In genomic region chr15:31326729-31327673, GRCh38 we compare ENCODE assay signal across 8 cellular contexts. TPM values are rescaled to one million over a fixed set of nuclear protein-coding genes. Genes with fewer than 3 reads are reported as not detected.
DNase-seq lines count a peak whose midpoint lies in the region; ATAC-seq and TF ChIP-seq lines count a peak whose summit lies in the region.

TSS of gene KLF13 (plus strand) at chr15:31326835. CDS start at chr15:31327213, 378 bp downstream.

- ATAC-seq in CD8-positive, alpha-beta T cell: peak; percentile 27
- peak; percentile 42 for ATAC-seq in GM21360 (IDR thresholded peaks at IDR 0.05; ENCODE audit: unreplicated experiment)

- H3K27me3 Mint-ChIP-seq in CD8-positive, alpha-beta T cell (ENCODE audit: low read depth): no peaks in the 10 kb centered on the region

- H3K36me3 ChIP-seq in CD8-positive, alpha-beta T cell (ENCODE audit: insufficient read depth, low read length): no peaks in the 10 kb centered on the region
- H3K36me3 ChIP-seq in effector memory CD4-positive, alpha-beta T cell (ENCODE audit: control insufficient read depth, insufficient read depth, low read length): peaks cover 4% of the 10 kb centered on the region
- peaks cover 13% of the 10 kb centered on the region for H3K36me3 ChIP-seq in mesodermal cell (ENCODE audit: control insufficient read depth, insufficient read depth, low read length)

- peak; percentile 61 to 86 (median 72) for DNase-seq in CD8-positive, alpha-beta T cell
- DNase-seq in HPDE6-E6E7 (ENCODE audit: extremely low spot score) (peak; percentile 49), NCI-H510A (lab: John Stamatoyannopoulos, UW) (no peak)
- peak; percentile 77 for DNase-seq in activated CD4-positive, alpha-beta T cell treated with anti-CD3 and anti-CD28 coated beads for 48 hours
- peak in 2 of 3 donors; percentile 66 to 68 for DNase-seq in effector memory CD4-positive, alpha-beta T cell
- DNase-seq in stimulated activated CD8-positive, alpha-beta memory T cell treated with anti-CD3 and anti-CD28 coated beads, Interleukin-4, amount 100 ng/mL, for 4 hours (ENCODE audit: low read depth in 2 of 2, low spot score in 1 of 2): peak; percentile 30 to 57

- peak within 1 kb of the TSS; percentile 96 for H3K27ac ChIP-seq in CD8-positive, alpha-beta T cell (ENCODE audit: low read depth, low read length)
- peak within 1 kb of the TSS; percentile 92 for H3K27ac ChIP-seq in effector memory CD4-positive, alpha-beta T cell (ENCODE audit: insufficient read depth, low read length, poor library complexity, severe bottlenecking)
- peak within 1 kb of the TSS; percentile 89 for H3K27ac ChIP-seq in mesodermal cell (ENCODE audit: low read depth, low read length, severe bottlenecking)

- H3K4me3 Mint-ChIP-seq in CD8-positive, alpha-beta T cell: peak within 1 kb of the TSS; percentile 85

- TF ChIP-seq CTCF in CD8-positive, alpha-beta T cell (IDR thresholded peaks at IDR 0.05): no peak

- peaks cover 24% of the 10 kb centered on the region for H3K36me3 Mint-ChIP-seq in CD8-positive, alpha-beta T cell

- intact Hi-C loops in CD8-positive, alpha-beta T cell (cut with DNase I, micrococcal nuclease): loop anchor here (1.0 to 5.0 kb wide), 9 partner anchors 20 to 545 kb away; partner anchors contain the start of genes MTMR10 (in 2 of the 2) and OTUD7A (in 1 of the 2)

- H3K27me3 ChIP-seq in CD8-positive, alpha-beta T cell (ENCODE audit: insufficient read depth, low read length): no peaks in the 10 kb centered on the region
- no peaks in the 10 kb centered on the region for H3K27me3 ChIP-seq in effector memory CD4-positive, alpha-beta T cell (replicated peaks; ENCODE audit: control insufficient read depth, insufficient read depth, low read length, poor library complexity, severe bottlenecking)

- peaks cover 63% of the 10 kb centered on the region for H3K4me1 Mint-ChIP-seq in CD8-positive, alpha-beta T cell (ENCODE audit: low read depth)

- no peaks in the 10 kb centered on the region for H3K9me3 ChIP-seq in CD8-positive, alpha-beta T cell (ENCODE audit: low read length)
- H3K9me3 ChIP-seq in effector memory CD4-positive, alpha-beta T cell (ENCODE audit: control insufficient read depth, low read length): no peaks in the 10 kb centered on the region
- H3K9me3 ChIP-seq in mesodermal cell (ENCODE audit: control insufficient read depth, low read length): no peaks in the 10 kb centered on the region

- H3K27ac Mint-ChIP-seq in CD8-positive, alpha-beta T cell: peak within 1 kb of the TSS; percentile 97

- peak within 1 kb of the TSS; percentile 82 for H3K4me3 ChIP-seq in CD8-positive, alpha-beta T cell (ENCODE audit: low read depth, low read length)
- H3K4me3 ChIP-seq in effector memory CD4-positive, alpha-beta T cell (ENCODE audit: insufficient read depth, low read depth, low read length, poor library complexity, severe bottlenecking): peak within 1 kb of the TSS; percentile 79
- peak within 1 kb of the TSS; percentile 70 for H3K4me3 ChIP-seq in mesodermal cell (ENCODE audit: extremely low read depth, insufficient read depth, low read length, poor library complexity, severe bottlenecking)

- peaks cover 48% of the 10 kb centered on the region for H3K4me1 ChIP-seq in CD8-positive, alpha-beta T cell (ENCODE audit: insufficient read depth, low read length)
- H3K4me1 ChIP-seq in effector memory CD4-positive, alpha-beta T cell (ENCODE audit: control insufficient read depth, insufficient read depth, low read length, poor library complexity, severe bottlenecking): peaks cover 47% of the 10 kb centered on the region
- peaks cover 16% of the 10 kb centered on the region for H3K4me1 ChIP-seq in mesodermal cell (ENCODE audit: control insufficient read depth, insufficient read depth, low read length, poor library complexity, severe bottlenecking)

- H3K9me3 Mint-ChIP-seq in CD8-positive, alpha-beta T cell: no peaks in the 10 kb centered on the region

- WGBS in mesodermal cell (ENCODE audit: insufficient coverage in 2 of 2), 2 experiments: 0% methylated on average over 86 to 118 of the region's 151 CpGs

- CTCF ChIA-PET in CD8-positive, alpha-beta T cell (lab: Charles Lee): interaction anchor here (0.6 to 4.6 kb wide), 14 partner anchors 12 to 175 kb away, joined by 3 to 22 read pairs (median 5); no protein-coding TSS in a partner anchor

- POLR2A ChIA-PET in CD8-positive, alpha-beta T cell (lab: Charles Lee): interaction anchor here (0.6 to 7.7 kb wide), 36 partner anchors 8 to 1779 kb away, joined by 3 to 246 read pairs (median 5); no protein-coding TSS in a partner anchor

RNA-seq across cellular contexts. Expression of gene KLF13, which starts in this region (rescaled TPM):
- total RNA-seq in CD8-positive, alpha-beta T cell: 100 to 1,000 TPM; 359 to 364 TPM
- polyA plus RNA-seq in mesodermal cell (2013, experiment 1 of 2): 45.0 TPM
- 49.5 TPM for polyA plus RNA-seq in mesodermal cell (2013, experiment 2 of 2)
